ENCODE assay signal across 8 cellular contexts in genomic region chr2:157898591-157898996, GRCh38. TPM values are rescaled to one million over a fixed set of nuclear protein-coding genes. Genes with fewer than 3 reads are reported as not detected.
DNase-seq lines count a peak whose midpoint lies in the region; ATAC-seq and TF ChIP-seq lines count a peak whose summit lies in the region.

No MANE protein-coding gene starts in this region.

- in situ Hi-C loops in KBM-7 (cut with MboI; ENCODE audit: low pct_unique_long_range_greater_than_20kb, low sequenced_read_pairs), result no loop called here

- H3K27me3 Mint-ChIP-seq in CD4-positive, CD25-positive, alpha-beta regulatory T cell, result peaks cover 4% of the 10 kb centered on the region
- H3K27me3 Mint-ChIP-seq in activated CD8-positive, alpha-beta memory T cell treated with anti-CD3 and anti-CD28 coated beads, Interleukin-2, amount 10 ng/mL, durations not matched to agents 7 days and 5 days, result no peaks in the 10 kb centered on the region

- H3K4me1 ChIP-seq in CD4-positive, CD25-positive, alpha-beta regulatory T cell (ENCODE audit: control insufficient read depth, insufficient read depth, low read length, poor library complexity, severe bottlenecking), result peaks cover 76% of the 10 kb centered on the region

- peak; percentile 67 to 73 for ATAC-seq in CD4-positive, CD25-positive, alpha-beta regulatory T cell (ENCODE audit: low read depth in 2 of 2)
- peak; percentile 59 for ATAC-seq in activated CD8-positive, alpha-beta memory T cell treated with anti-CD3 and anti-CD28 coated beads, Interleukin-2, amount 10 ng/mL, durations not matched to agents 7 days and 5 days

- TF ChIP-seq CTCF in fibroblast of the aortic adventitia (IDR thresholded peaks at IDR 0.05; ENCODE audit: insufficient read depth, low read length), result no peak

- H3K27ac ChIP-seq in CD4-positive, CD25-positive, alpha-beta regulatory T cell (ENCODE audit: insufficient read depth, low read length, poor library complexity, severe bottlenecking), result peak overlapping the region; percentile 81
- peak overlapping the region; percentile 86 for H3K27ac ChIP-seq in KOPT-K1 (ENCODE audit: low read depth, low read length, poor library complexity, severe bottlenecking)

- peak overlapping the region; percentile 85 for H3K4me3 ChIP-seq in CD4-positive, CD25-positive, alpha-beta regulatory T cell (ENCODE audit: low read depth, low read length)
- H3K4me3 ChIP-seq in fibroblast of the aortic adventitia (ENCODE audit: low read depth, low read length), result no peak overlapping the region

- H3K4me3 Mint-ChIP-seq in CD4-positive, CD25-positive, alpha-beta regulatory T cell, result peak overlapping the region; percentile 80 to 93 (median 90)
- H3K4me3 Mint-ChIP-seq in activated CD8-positive, alpha-beta memory T cell treated with anti-CD3 and anti-CD28 coated beads, Interleukin-2, amount 10 ng/mL, durations not matched to agents 7 days and 5 days, result peak overlapping the region; percentile 80

- H3K27me3 ChIP-seq in CD4-positive, CD25-positive, alpha-beta regulatory T cell (ENCODE audit: control insufficient read depth, insufficient read depth, low read length), result no peaks in the 10 kb centered on the region

- CTCF ChIA-PET in activated CD8-positive, alpha-beta memory T cell treated with anti-CD3 and anti-CD28 coated beads, Interleukin-2, amount 10 ng/mL, durations not matched to agents 7 days and 5 days (lab: Charles Lee), result interaction anchor here (0.6 to 2.8 kb wide), 4 partner anchors 19 to 421 kb away, joined by 3 to 32 read pairs (median 4); partner anchors contain the start of genes ACVR1 and ACVR1C

- H3K9me3 ChIP-seq in CD4-positive, CD25-positive, alpha-beta regulatory T cell (ENCODE audit: control insufficient read depth in 2 of 2, low read length in 2 of 2), result no peaks in the 10 kb centered on the region
- no peaks in the 10 kb centered on the region for H3K9me3 ChIP-seq in KOPT-K1 (ENCODE audit: insufficient read depth, low read length, poor library complexity, severe bottlenecking)

- peak overlapping the region; percentile 99 to 100 (median 99) for H3K27ac Mint-ChIP-seq in CD4-positive, CD25-positive, alpha-beta regulatory T cell
- H3K27ac Mint-ChIP-seq in activated CD8-positive, alpha-beta memory T cell treated with anti-CD3 and anti-CD28 coated beads, Interleukin-2, amount 10 ng/mL, durations not matched to agents 7 days and 5 days, result peak overlapping the region; percentile 100

- peak; percentile 33 to 84 (median 37) for DNase-seq in CD4-positive, CD25-positive, alpha-beta regulatory T cell
- DNase-seq in activated CD8-positive, alpha-beta memory T cell treated with anti-CD3 and anti-CD28 coated beads, Interleukin-2, amount 10 ng/mL, durations not matched to agents 7 days and 5 days, result peak; percentile 75
- DNase-seq in fibroblast of the aortic adventitia (ENCODE audit: low read depth) (peak; percentile 88), KBM-7 (no peak), iPS-NIHi11 (ENCODE audit: low spot score) (no peak), hippocampal formation (lab: John Stamatoyannopoulos, UW) (no peak)
- peak; percentile 39 for DNase-seq in stimulated activated CD8-positive, alpha-beta memory T cell treated with anti-CD3 and anti-CD28 coated beads, Interleukin-12 subunit alpha, Interleukin-12 subunit beta, amount 100 ng/mL, for 24 hours (ENCODE audit: extremely low read depth)

- H3K9me3 Mint-ChIP-seq in CD4-positive, CD25-positive, alpha-beta regulatory T cell, result no peaks in the 10 kb centered on the region
- no peaks in the 10 kb centered on the region for H3K9me3 Mint-ChIP-seq in activated CD8-positive, alpha-beta memory T cell treated with anti-CD3 and anti-CD28 coated beads, Interleukin-2, amount 10 ng/mL, durations not matched to agents 7 days and 5 days (ENCODE audit: low read depth)

- H3K36me3 Mint-ChIP-seq in CD4-positive, CD25-positive, alpha-beta regulatory T cell, result peaks cover 3% of the 10 kb centered on the region
- peaks cover 1% of the 10 kb centered on the region for H3K36me3 Mint-ChIP-seq in activated CD8-positive, alpha-beta memory T cell treated with anti-CD3 and anti-CD28 coated beads, Interleukin-2, amount 10 ng/mL, durations not matched to agents 7 days and 5 days

- no peaks in the 10 kb centered on the region for H3K36me3 ChIP-seq in CD4-positive, CD25-positive, alpha-beta regulatory T cell (ENCODE audit: control insufficient read depth, insufficient read depth, low read length)
- H3K36me3 ChIP-seq in KOPT-K1 (ENCODE audit: insufficient read depth, low read length), result no peaks in the 10 kb centered on the region

- peaks cover 26 to 83% (median 57%) of the 10 kb centered on the region in 4 donors for H3K4me1 Mint-ChIP-seq in CD4-positive, CD25-positive, alpha-beta regulatory T cell
- H3K4me1 Mint-ChIP-seq in activated CD8-positive, alpha-beta memory T cell treated with anti-CD3 and anti-CD28 coated beads, Interleukin-2, amount 10 ng/mL, durations not matched to agents 7 days and 5 days, result peaks cover 65% of the 10 kb centered on the region

RNA-seq across cellular contexts. Expression of gene ACVR1, which starts 22.5 kb away (rescaled TPM):
- 64.2 TPM for total RNA-seq in CD4-positive, CD25-positive, alpha-beta regulatory T cell
- polyA plus RNA-seq in CD4-positive, CD25-positive, alpha-beta regulatory T cell, result 10 to 100 TPM; 14.1 to 21.4 (median 17.3) TPM
- 10 to 100 TPM; 18.7 to 19.4 TPM for total RNA-seq in activated CD8-positive, alpha-beta memory T cell treated with anti-CD3 and anti-CD28 coated beads, Interleukin-2, amount 10 ng/mL, durations not matched to agents 7 days and 5 days
- total RNA-seq in fibroblast of the aortic adventitia (ENCODE audit: low replicate concordance), result 16.2 and 32.9 TPM in 2 replicates

Comparison
In these comparisons a context has a peak if more than half of its experiments do, and no peak if none do; other contexts are left out.
1. DNase-seq: peak in CD4-positive, CD25-positive, alpha-beta regulatory T cell (3 of 3), activated CD8-positive, alpha-beta memory T cell treated with anti-CD3 and anti-CD28 coated beads, Interleukin-2, amount 10 ng/mL, durations not matched to agents 7 days and 5 days (single experiment), fibroblast of the aortic adventitia (single experiment) and stimulated activated CD8-positive, alpha-beta memory T cell treated with anti-CD3 and anti-CD28 coated beads, Interleukin-12 subunit alpha, Interleukin-12 subunit beta, amount 100 ng/mL, for 24 hours (single experiment); none in KBM-7 (single experiment), iPS-NIHi11 (single experiment) and hippocampal formation (0 of 2).